17 cellular contexts compared by ENCODE assay signal in the genomic region with DNA sequence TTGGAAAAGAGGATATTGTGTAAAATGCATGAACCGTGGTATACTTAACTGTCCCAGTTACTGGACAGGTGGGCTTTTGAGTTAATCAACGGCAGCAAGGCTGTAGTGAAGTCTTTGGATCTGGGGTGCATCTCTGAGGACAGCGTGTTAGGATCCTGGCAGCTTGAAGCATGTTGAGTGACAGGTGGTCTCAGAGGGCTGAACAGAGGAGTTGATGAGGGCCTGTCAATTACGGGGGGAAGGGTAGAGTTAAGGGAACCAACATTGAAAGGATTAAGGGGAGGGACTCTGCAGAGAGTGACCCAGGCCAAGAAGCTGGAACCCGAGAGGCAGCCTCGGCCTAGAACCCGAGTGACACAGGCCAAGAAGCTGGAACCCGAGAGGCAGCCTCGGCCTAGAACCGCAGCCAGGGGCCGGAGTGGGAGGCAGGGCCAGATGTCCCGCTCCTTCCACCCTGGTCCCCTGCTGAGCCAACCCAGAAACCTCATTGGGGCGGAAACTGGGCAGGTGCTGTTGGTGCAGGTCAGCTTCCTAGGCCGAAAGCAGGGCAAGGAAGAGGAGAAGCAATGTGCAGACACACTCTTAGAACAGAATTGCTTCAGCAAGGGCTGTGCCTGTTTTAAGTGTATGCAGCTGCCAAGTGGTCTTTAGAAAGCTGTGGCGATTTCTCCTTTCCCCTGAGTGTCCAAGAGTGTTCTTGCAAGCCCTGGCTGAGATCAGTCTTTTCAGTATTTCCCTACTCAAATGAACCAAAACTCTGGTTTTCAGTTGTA.
DNase-seq lines count a peak whose midpoint lies in the region; ATAC-seq, FAIRE-seq and TF ChIP-seq lines count a peak whose summit lies in the region.
"Had no signal": no experiment of that assay in that cellular context is flagged by ENCODE, and none has a peak within 500 bp of the region (broad histone marks: within the 10 kb centered on the region; RNA-seq: fewer than 3 reads in every experiment).

No MANE protein-coding gene starts in this region.

- H4K20me1 ChIP-seq in BLaER1: peaks cover 80% of the 10 kb centered on the region
- H4K20me1 ChIP-seq in GM23338 (replicated peaks; ENCODE audit: insufficient read depth): no peaks in the 10 kb centered on the region
- H4K20me1 ChIP-seq in GM12878 (ENCODE audit: control insufficient read depth, insufficient read depth): no peaks in the 10 kb centered on the region

- BruUV-seq in GM12878 (replicated peaks; lab: Mats Ljungman, UMichigan): no TSS peak

- in situ Hi-C loops in GM12878 (cut with MboI): loop anchor here (5.0 kb wide), 1 partner anchor 174 kb away; no protein-coding TSS in a partner anchor

- no peak overlapping the region for H2AFZ ChIP-seq in GM23338
- H2AFZ ChIP-seq in GM12878 (ENCODE audit: control insufficient read depth, low read depth, low read length): no peak overlapping the region

- H3K4me3 Mint-ChIP-seq in GM23338: no peak overlapping the region
- peak overlapping the region; percentile 6 for H3K4me3 Mint-ChIP-seq in natural killer cell
- H3K4me3 Mint-ChIP-seq: activated CD4-positive, alpha-beta T cell treated with anti-CD3 and anti-CD28 coated beads for 36 hours had no signal

- RAD21 ChIA-PET in GM12878 (lab: Charles Lee; ENCODE audit: unreplicated experiment): interaction anchor here (1.3 to 7.5 kb wide), 7 partner anchors 9 to 342 kb away, joined by 3 to 186 read pairs (median 45); no protein-coding TSS in a partner anchor

- POLR2A ChIA-PET in GM12878 (lab: Charles Lee): interaction anchor here (2.4 to 4.1 kb wide), 3 partner anchors 18 to 174 kb away, joined by 16 to 20 read pairs (median 18); no protein-coding TSS in a partner anchor

- H3K4me3 ChIP-seq in BLaER1 (no peak overlapping the region), GM23338 (no peak overlapping the region), GM12878 (no peak overlapping the region)
- H3K4me3 ChIP-seq: SJSA1 had no signal

- no peak for DNase-seq in GM23338 (ENCODE audit: low spot score)
- no peak for DNase-seq in GM12878 (ENCODE audit: low read depth, low spot score)
- no peak for DNase-seq in natural killer cell
- no peak for DNase-seq in COLO829 (ENCODE audit: low spot score)
- DNase-seq in NAMALWA (ENCODE audit: low spot score): no peak
- DNase-seq in GM10266 (ENCODE audit: extremely low spot score): no peak
- DNase-seq: activated CD4-positive, alpha-beta T cell treated with anti-CD3 and anti-CD28 coated beads for 36 hours; activated effector memory CD4-positive, alpha-beta T cell treated with Interleukin-2 at 50 U/mL for 16 hours; Karpas-422; NCI-H1105 treated with DMSO at 0.1 percent for 48 hours; PC-3 had no signal

- H3K27ac Mint-ChIP-seq in GM23338 (peak overlapping the region; percentile 43), natural killer cell (no peak overlapping the region)
- H3K27ac Mint-ChIP-seq: activated CD4-positive, alpha-beta T cell treated with anti-CD3 and anti-CD28 coated beads for 36 hours; stimulated activated effector memory CD8-positive, alpha-beta T cell treated with anti-CD3 and anti-CD28 coated beads, Interleukin-12 subunit alpha, Interleukin-12 subunit beta, amount 100 ng/mL, for 72 hours had no signal

- no peaks in the 10 kb centered on the region; the same call in 2 of the 3 replicates for H3K36me3 Mint-ChIP-seq in GM23338 (ENCODE audit: low read depth)
- no peaks in the 10 kb centered on the region for H3K36me3 Mint-ChIP-seq in natural killer cell

- TF ChIP-seq CTCF in GM23338 (conservative IDR thresholded peaks at IDR 0.05; ENCODE audit: low read depth in 2 of 2) (no peak), GM12878 (IDR thresholded peaks at IDR 0.05 in 2 of 3, conservative IDR thresholded peaks at IDR 0.05 in 1 of 3; ENCODE audit: control insufficient read depth in 2 of 3, extremely low read depth in 1 of 3, insufficient read depth in 1 of 3, low read depth in 3 of 3, low read length in 3 of 3) (no peak), natural killer cell (IDR thresholded peaks at IDR 0.05) (no peak), GM10266 (IDR thresholded peaks at IDR 0.05; ENCODE audit: control insufficient read depth, insufficient read depth, low read depth, missing control alignments) (no peak)

- H3K79me2 ChIP-seq in GM23338 (replicated peaks; ENCODE audit: insufficient read depth) (no peaks in the 10 kb centered on the region), GM12878 (ENCODE audit: control insufficient read depth, insufficient read depth, low read length) (peaks cover 71% of the 10 kb centered on the region)

- H3K9ac ChIP-seq in BLaER1 (0 out of 2 replicates have a peak overlapping the region, but pooled peaks have one; percentile 15), GM12878 (ENCODE audit: control insufficient read depth, insufficient read depth, low read length) (no peak overlapping the region)

- H3K27ac ChIP-seq in BLaER1 (peak overlapping the region; percentile 44; the same call in 1 of the 2 replicates), GM23338 (ENCODE audit: low read depth) (no peak overlapping the region), GM12878 (ENCODE audit: control insufficient read depth, insufficient read depth) (peak overlapping the region; percentile 35)

- H3K9me2 ChIP-seq in GM23338 (ENCODE audit: insufficient read depth): no peaks in the 10 kb centered on the region

- 72% methylated on average over 15 of the region's 15 CpGs for WGBS in GM12878 (ENCODE audit: insufficient coverage, insufficient replicate concordance, low lambda C conversion rate, missing lambda C conversion rate)

- no peak; the same call in 1 of the 2 replicates for TF ChIP-seq POLR2A in GM12878 (IDR thresholded peaks at IDR 0.05; ENCODE audit: low read depth, low read length)

- peaks cover 12% of the 10 kb centered on the region for H3K27me3 Mint-ChIP-seq in GM23338 (ENCODE audit: insufficient read depth, low read depth, poor library complexity)
- H3K27me3 Mint-ChIP-seq in natural killer cell (ENCODE audit: low read depth in 2 of 2): peaks cover 0 to 6% of the 10 kb centered on the region in 2 donors

- H3K9me3 Mint-ChIP-seq in GM23338: peaks cover 4% of the 10 kb centered on the region
- no peaks in the 10 kb centered on the region for H3K9me3 Mint-ChIP-seq in natural killer cell

- CTCF ChIA-PET in GM12878 (lab: Yijun Ruan, JAX): interaction anchor here (1.0 to 8.0 kb wide), 12 partner anchors 14 to 342 kb away, joined by 3 to 229 read pairs (median 36); a partner anchor contains a TSS

- H3K36me3 ChIP-seq in BLaER1: peaks cover 52% of the 10 kb centered on the region
- H3K36me3 ChIP-seq in GM23338 (ENCODE audit: insufficient read depth): no peaks in the 10 kb centered on the region
- H3K36me3 ChIP-seq in GM12878 (ENCODE audit: control insufficient read depth in 2 of 2, insufficient read depth in 2 of 2, low read length in 1 of 2): peaks cover 19 to 25% of the 10 kb centered on the region in 2 experiments

- peaks cover 70% of the 10 kb centered on the region for H3K4me1 ChIP-seq in BLaER1
- peaks cover 8% of the 10 kb centered on the region; the same call in 1 of the 2 replicates for H3K4me1 ChIP-seq in GM23338 (ENCODE audit: insufficient read depth)
- H3K4me1 ChIP-seq in GM12878 (ENCODE audit: control insufficient read depth, insufficient read depth, low read length): peaks cover 52% of the 10 kb centered on the region

- no peak for TF ChIP-seq RAD21 in GM12878 (IDR thresholded peaks at IDR 0.05; ENCODE audit: insufficient read depth, low read depth, low read length)

- H3K27me3 ChIP-seq in BLaER1 (no peaks in the 10 kb centered on the region), GM23338 (ENCODE audit: insufficient read depth) (no peaks in the 10 kb centered on the region), GM12878 (replicated peaks in 1 of 2; ENCODE audit: control insufficient read depth in 2 of 2, insufficient read depth in 2 of 2, low read length in 1 of 2) (no peaks in the 10 kb centered on the region)
- H3K27me3 ChIP-seq: SJSA1 had no signal

- no peak for FAIRE-seq in GM12878 (lab: Jason Lieb, UNC)
- FAIRE-seq: endometrium, urothelium cell line had no signal

- intact Hi-C loops in GM12878 (cut with micrococcal nuclease; ENCODE audit: unreplicated experiment): no loop called here
- intact Hi-C loops in natural killer cell (cut with micrococcal nuclease): no loop called here

- peak overlapping the region; percentile 83 for H3K4me2 ChIP-seq in BLaER1
- H3K4me2 ChIP-seq in GM23338: no peak overlapping the region
- H3K4me2 ChIP-seq in GM12878 (ENCODE audit: control insufficient read depth, insufficient read depth): peak overlapping the region; percentile 75; the same call in 1 of the 2 replicates

- peaks cover 19% of the 10 kb centered on the region for H3K4me1 Mint-ChIP-seq in GM23338
- H3K4me1 Mint-ChIP-seq in natural killer cell: peaks cover 27 to 32% of the 10 kb centered on the region in 2 donors

- ATAC-seq in GM23338 (no peak), GM12878 (no peak), natural killer cell (no peak), GM18868 (IDR thresholded peaks at IDR 0.05; ENCODE audit: unreplicated experiment) (no peak)
- ATAC-seq: activated CD4-positive, alpha-beta T cell treated with anti-CD3 and anti-CD28 coated beads for 36 hours; PC-3; stimulated activated effector memory CD8-positive, alpha-beta T cell treated with anti-CD3 and anti-CD28 coated beads, Interleukin-12 subunit alpha, Interleukin-12 subunit beta, amount 100 ng/mL, for 72 hours had no signal

- no peaks in the 10 kb centered on the region for H3F3A ChIP-seq in GM23338 (replicated peaks; ENCODE audit: low read depth)

- SMC1A ChIA-PET in GM12878 (lab: Charles Lee; ENCODE audit: uncharacterized antibody, unreplicated experiment): interaction anchor here (0.7 to 12.0 kb wide), 14 partner anchors 10 to 555 kb away, joined by 3 to 192 read pairs (median 17); no protein-coding TSS in a partner anchor

- H3K9me3 ChIP-seq in BLaER1 (peaks cover 5% of the 10 kb centered on the region), GM12878 (replicated peaks; ENCODE audit: control insufficient read depth, insufficient read depth, low read length) (peaks cover 6% of the 10 kb centered on the region)
- H3K9me3 ChIP-seq: SJSA1 had no signal

- TF ChIP-seq EP300 in GM12878 (IDR thresholded peaks at IDR 0.05; ENCODE audit: borderline replicate concordance in 1 of 2, control insufficient read depth in 1 of 2, low read depth in 2 of 2, low read length in 2 of 2): no peak

TF ChIP-seq in GM23338, 12 proteins besides CTCF, POLR2A, EP300 and RAD21 (continues in another document):
- no peak for TF ChIP-seq EZH2phosphoT487 (IDR thresholded peaks at IDR 0.05; ENCODE audit: unreplicated experiment)
